Comparison of ENCODE assay signal across 1 cellular context in genomic region chr11:6612008-6612815, GRCh38.
TF ChIP-seq lines count a peak whose summit lies in the region.

Gene TAF10 (minus strand): TSS chr11:6612216. CDS start chr11:6612189, 27 bp downstream.

TF ChIP-seq in HepG2, 621 proteins besides CTCF, POLR2A, EP300 and RAD21 (continued from another document and continues in another):
- TF ChIP-seq TFAP4 (IDR thresholded peaks at IDR 0.05; ENCODE audit: borderline replicate concordance, low read depth) (peak; percentile 9; the same call in 1 of the 2 replicates), MXD1 (CRISPR knock-in tag; IDR thresholded peaks at IDR 0.05) (no peak), MTA3 (CRISPR knock-in tag; IDR thresholded peaks at IDR 0.05) (no peak), ZNF784 (CRISPR knock-in tag; IDR thresholded peaks at IDR 0.05; ENCODE audit: borderline replicate concordance) (no peak), PAX8 (CRISPR knock-in tag; IDR thresholded peaks at IDR 0.05; ENCODE audit: borderline replicate concordance) (no peak), STAG1 (CRISPR knock-in tag; IDR thresholded peaks at IDR 0.05) (0 out of 2 replicates have a peak, but pooled peaks have one; percentile 7), MXD4 (CRISPR knock-in tag; IDR thresholded peaks at IDR 0.05) (no peak; the same call in 1 of the 2 replicates), ZNF142 (CRISPR knock-in tag; IDR thresholded peaks at IDR 0.05) (no peak; the same call in 1 of the 2 replicates), HMGXB3 (CRISPR knock-in tag; IDR thresholded peaks at IDR 0.05; ENCODE audit: borderline replicate concordance) (0 out of 2 replicates have a peak, but pooled peaks have one; percentile 22), MEIS1 (CRISPR knock-in tag; IDR thresholded peaks at IDR 0.05; ENCODE audit: borderline replicate concordance) (peak; percentile 73; the same call in 1 of the 2 replicates), ATF6 (CRISPR knock-in tag; conservative IDR thresholded peaks at IDR 0.05) (no peak), ZBTB26 (CRISPR knock-in tag; IDR thresholded peaks at IDR 0.05; ENCODE audit: borderline replicate concordance) (no peak), ZFP1 (CRISPR knock-in tag; IDR thresholded peaks at IDR 0.05) (no peak; the same call in 1 of the 2 replicates), RELA (CRISPR knock-in tag; IDR thresholded peaks at IDR 0.05) (no peak), IRF9 (CRISPR knock-in tag; IDR thresholded peaks at IDR 0.05; ENCODE audit: borderline replicate concordance) (0 out of 2 replicates have a peak, but pooled peaks have one; percentile 35), DRAP1 (CRISPR knock-in tag; IDR thresholded peaks at IDR 0.05) (peak; percentile 89), TARDBP (CRISPR knock-in tag; IDR thresholded peaks at IDR 0.05) (peak; percentile 50; the same call in 1 of the 2 replicates), TOPORS (CRISPR knock-in tag; IDR thresholded peaks at IDR 0.05) (0 out of 2 replicates have a peak, but pooled peaks have one; percentile 52), PCBP1 (IDR thresholded peaks at IDR 0.05; ENCODE audit: borderline replicate concordance, low read depth, low read length) (no peak), NR2F6 (IDR thresholded peaks at IDR 0.05) (no peak), NR2F6 (CRISPR knock-in tag; IDR thresholded peaks at IDR 0.05) (no peak; the same call in none of the 2 replicates), TBL1XR1 (IDR thresholded peaks at IDR 0.05; ENCODE audit: borderline replicate concordance, low read length, partially characterized antibody) (peak; percentile 32), CEBPZ (IDR thresholded peaks at IDR 0.05; ENCODE audit: low read length) (no peak), ZNF839 (CRISPR knock-in tag; IDR thresholded peaks at IDR 0.05; ENCODE audit: borderline replicate concordance) (0 out of 2 replicates have a peak, but pooled peaks have one; percentile 45), ZNF724P (CRISPR knock-in tag; IDR thresholded peaks at IDR 0.05; ENCODE audit: borderline replicate concordance) (0 out of 2 replicates have a peak, but pooled peaks have one; percentile 49), ZBTB10 (CRISPR knock-in tag; IDR thresholded peaks at IDR 0.05; ENCODE audit: borderline replicate concordance) (no peak), NCOA1 (CRISPR knock-in tag; IDR thresholded peaks at IDR 0.05) (no peak)
